Comparison of ENCODE assay signal across 15 cellular contexts in the genomic region with DNA sequence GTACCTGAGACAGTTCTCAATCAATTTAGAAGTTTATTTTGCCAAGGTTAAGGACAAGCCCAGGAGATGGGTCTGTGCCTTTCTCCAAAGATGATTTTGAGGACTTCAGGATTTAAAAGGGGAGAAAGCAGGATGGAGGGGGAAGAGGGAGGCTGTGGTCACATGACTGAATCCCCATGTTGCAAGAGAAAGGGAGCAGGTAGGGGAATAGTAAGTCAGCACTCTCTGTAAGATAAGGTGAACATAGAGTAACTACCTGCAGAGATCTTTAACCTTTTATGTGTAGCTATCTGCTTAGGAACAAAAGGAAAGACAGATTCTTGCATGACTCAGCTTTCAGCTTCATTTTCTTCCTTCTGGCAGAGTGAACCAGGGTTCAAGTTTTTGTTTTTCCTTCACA. TPM values are rescaled to one million over a fixed set of nuclear protein-coding genes. Genes with fewer than 3 reads are reported as not detected.
DNase-seq lines count a peak whose midpoint lies in the region; ATAC-seq and TF ChIP-seq lines count a peak whose summit lies in the region.
"Had no signal": no experiment of that assay in that cellular context is flagged by ENCODE, and none has a peak within 500 bp of the region (broad histone marks: within the 10 kb centered on the region; RNA-seq: fewer than 3 reads in every experiment).

No MANE protein-coding gene starts in this region.

- no peaks in the 10 kb centered on the region for H3K9me2 ChIP-seq in HCT116 (ENCODE audit: insufficient read depth)

- H3K4me2 ChIP-seq in HCT116 (ENCODE audit: low read length): peak overlapping the region; percentile 3
- H3K4me2 ChIP-seq: BLaER1 treated with 17β-estradiol and CSF1 and Interleukin-3, amounts not matched to agents 10 nM and 100 nM had no signal

- no TSS peak for BruUV-seq in HCT116 (replicated peaks; lab: Mats Ljungman, UMichigan)

- H3K4me1 Mint-ChIP-seq in CD4-positive, alpha-beta memory T cell: peaks cover 24 to 56% (median 45%) of the 10 kb centered on the region in 4 donors
- H3K4me1 Mint-ChIP-seq in activated CD8-positive, alpha-beta T cell treated with anti-CD3 and anti-CD28 coated beads, Interleukin-2, amount 10 ng/mL, durations not matched to agents 7 days and 5 days (ENCODE audit: low read depth): peaks cover 70% of the 10 kb centered on the region
- H3K4me1 Mint-ChIP-seq in stimulated activated naive CD8-positive, alpha-beta T cell treated with anti-CD3 and anti-CD28 coated beads, Interleukin-15, amount 100 ng/mL, for 72 hours: peaks cover 64% of the 10 kb centered on the region

- H3K4me3 ChIP-seq in CD4-positive, alpha-beta memory T cell (ENCODE audit: low read length in 2 of 2): no peak overlapping the region
- H3K4me3 ChIP-seq in HCT116 (replicated peaks in 1 of 2; ENCODE audit: low read depth in 1 of 2, low read length in 2 of 2) (no peak overlapping the region), mucosa of descending colon (no peak overlapping the region)
- H3K4me3 ChIP-seq: BLaER1 treated with 17β-estradiol and CSF1 and Interleukin-3, amounts not matched to agents 10 nM and 100 nM; gastroesophageal sphincter; transverse colon had no signal

- no peak for TF ChIP-seq RAD21 in HCT116 (IDR thresholded peaks at IDR 0.05; ENCODE audit: low read depth)

- TF ChIP-seq POLR2A in HCT116 (IDR thresholded peaks at IDR 0.05; ENCODE audit: borderline replicate concordance, extremely low read depth, insufficient read depth, insufficient read length): no peak

- H3K27ac Mint-ChIP-seq in CD4-positive, alpha-beta memory T cell: peak overlapping the region in 5 of 7 donors; percentile 25 to 70 (median 56)
- peak overlapping the region; percentile 40 for H3K27ac Mint-ChIP-seq in activated CD8-positive, alpha-beta T cell treated with anti-CD3 and anti-CD28 coated beads, Interleukin-2, amount 10 ng/mL, durations not matched to agents 7 days and 5 days
- peak overlapping the region in 1 of 2 donors; percentile 13 for H3K27ac Mint-ChIP-seq in stimulated activated naive CD8-positive, alpha-beta T cell treated with anti-CD3 and anti-CD28 coated beads, Interleukin-15, amount 100 ng/mL, for 72 hours

- POLR2A ChIA-PET in CD4-positive, alpha-beta memory T cell (lab: Charles Lee; ENCODE audit: partially characterized antibody): interaction anchor here (2.1 to 2.6 kb wide), 2 partner anchors 25 to 80 kb away, joined by 13 to 15 read pairs; a partner anchor contains a TSS
- POLR2A ChIA-PET in HCT116 (lab: Charles Lee): no interaction called here
- POLR2A ChIA-PET in activated CD8-positive, alpha-beta T cell treated with anti-CD3 and anti-CD28 coated beads, Interleukin-2, amount 10 ng/mL, durations not matched to agents 7 days and 5 days (lab: Charles Lee): interaction anchor here (0.6 to 2.7 kb wide), 3 partner anchors 22 to 80 kb away, joined by 3 to 13 read pairs (median 12); a partner anchor contains a TSS

- H3K27me3 ChIP-seq in CD4-positive, alpha-beta memory T cell (ENCODE audit: insufficient read depth, low read length): no peaks in the 10 kb centered on the region
- no peaks in the 10 kb centered on the region for H3K27me3 ChIP-seq in HCT116 (ENCODE audit: insufficient read depth, low read length)
- H3K27me3 ChIP-seq: BLaER1 treated with 17β-estradiol and CSF1 and Interleukin-3, amounts not matched to agents 10 nM and 100 nM; gastroesophageal sphincter; transverse colon had no signal

- H2AFZ ChIP-seq in HCT116 (ENCODE audit: low read depth, low read length, poor library complexity, severe bottlenecking): no peak overlapping the region

- CTCF ChIA-PET in CD4-positive, alpha-beta memory T cell (lab: Charles Lee; ENCODE audit: partially characterized antibody): interaction anchor here (0.7 to 2.9 kb wide), 13 partner anchors 21 to 250 kb away, joined by 3 to 18 read pairs (median 5); a partner anchor contains a TSS
- CTCF ChIA-PET in HCT116 (lab: Charles Lee): interaction anchor here (0.7 to 3.9 kb wide), 4 partner anchors 33 to 237 kb away, joined by 3 to 34 read pairs (median 4); a partner anchor contains a TSS
- CTCF ChIA-PET in activated CD8-positive, alpha-beta T cell treated with anti-CD3 and anti-CD28 coated beads, Interleukin-2, amount 10 ng/mL, durations not matched to agents 7 days and 5 days (lab: Charles Lee): interaction anchor here (0.6 to 2.9 kb wide), 10 partner anchors 9 to 744 kb away, joined by 3 to 35 read pairs (median 4); a partner anchor contains a TSS

- peaks cover 25% of the 10 kb centered on the region for H3K79me2 ChIP-seq in HCT116 (ENCODE audit: insufficient read depth, low read length)

- H3K36me3 ChIP-seq in CD4-positive, alpha-beta memory T cell (ENCODE audit: insufficient read depth, low read length): peaks cover 4% of the 10 kb centered on the region
- no peaks in the 10 kb centered on the region; a peak in 2 of 4 replicates for H3K36me3 ChIP-seq in HCT116 (ENCODE audit: control insufficient read depth in 1 of 2, insufficient read depth in 2 of 2, low read length in 2 of 2)
- H3K36me3 ChIP-seq in mucosa of descending colon (ENCODE audit: low read depth): no peaks in the 10 kb centered on the region
- H3K36me3 ChIP-seq: transverse colon had no signal

- H4K20me1 ChIP-seq in HCT116 (ENCODE audit: insufficient read depth): no peaks in the 10 kb centered on the region

- TF ChIP-seq CTCF in HCT116 (IDR thresholded peaks at IDR 0.05 in 2 of 3, conservative IDR thresholded peaks at IDR 0.05 in 1 of 3; ENCODE audit: borderline replicate concordance in 1 of 3, insufficient read depth in 1 of 3, low read depth in 2 of 3, low read length in 2 of 3) (no peak), mucosa of descending colon (IDR thresholded peaks at IDR 0.05) (no peak)

- DNase-seq in CD4-positive, alpha-beta memory T cell: no peak
- no peak for DNase-seq in HCT116 (ENCODE audit: low read depth, low spot score)
- no peak for DNase-seq in activated CD8-positive, alpha-beta T cell treated with anti-CD3 and anti-CD28 coated beads, Interleukin-2, amount 10 ng/mL, durations not matched to agents 7 days and 5 days
- DNase-seq in mucosa of descending colon: no peak
- DNase-seq in stimulated activated naive CD8-positive, alpha-beta T cell treated with anti-CD3 and anti-CD28 coated beads, Interleukin-15, amount 100 ng/mL, for 72 hours: no peak
- DNase-seq in COR-L47 (lab: John Stamatoyannopoulos, UW): no peak
- DNase-seq: DMS79; NCI-H1092; NCI-H774; stimulated activated naive CD4-positive, alpha-beta T cell; transverse colon had no signal

- H3K4me3 Mint-ChIP-seq in CD4-positive, alpha-beta memory T cell: no peak overlapping the region
- H3K4me3 Mint-ChIP-seq in activated CD8-positive, alpha-beta T cell treated with anti-CD3 and anti-CD28 coated beads, Interleukin-2, amount 10 ng/mL, durations not matched to agents 7 days and 5 days: no peak overlapping the region
- no peak overlapping the region for H3K4me3 Mint-ChIP-seq in stimulated activated naive CD8-positive, alpha-beta T cell treated with anti-CD3 and anti-CD28 coated beads, Interleukin-15, amount 100 ng/mL, for 72 hours

- no peak overlapping the region for H3K9ac ChIP-seq in HCT116 (ENCODE audit: low read length)
- H3K9ac ChIP-seq: BLaER1 treated with 17β-estradiol and CSF1 and Interleukin-3, amounts not matched to agents 10 nM and 100 nM had no signal

- RAD21 ChIA-PET in HCT116 (lab: Charles Lee; ENCODE audit: low non-redundant PET in 1 of 2, low total read pairs in 2 of 2, uncharacterized antibody in 2 of 2, unreplicated experiment in 2 of 2): interaction anchor here in 1 of 2 experiments (2.1 kb wide), 1 partner anchor 237 kb away, joined by 8 read pairs; no protein-coding TSS in a partner anchor

- no peak for ATAC-seq in HCT116
- ATAC-seq in activated CD8-positive, alpha-beta T cell treated with anti-CD3 and anti-CD28 coated beads, Interleukin-2, amount 10 ng/mL, durations not matched to agents 7 days and 5 days: no peak
- ATAC-seq in mucosa of descending colon: peak; percentile 43
- ATAC-seq in HG02885 (IDR thresholded peaks at IDR 0.05; ENCODE audit: poor library complexity, unreplicated experiment): no peak
- no peak for ATAC-seq in stimulated activated naive CD8-positive, alpha-beta T cell treated with anti-CD3 and anti-CD28 coated beads, Interleukin-15, amount 100 ng/mL, for 72 hours
- ATAC-seq: activated CD4-positive, CD25-positive, alpha-beta regulatory T cell treated with anti-CD3 and anti-CD28 coated beads, Interleukin-2, amount 50 U/mL, for 24 hours; gastroesophageal sphincter had no signal

- intact Hi-C loops in CD4-positive, alpha-beta memory T cell (cut with micrococcal nuclease): loop anchor here (1.0 kb wide), 1 partner anchor 236 kb away; no protein-coding TSS in a partner anchor
- intact Hi-C loops in HCT116 (cut with micrococcal nuclease): loop anchor here (1.0 kb wide), 1 partner anchor 236 kb away; no protein-coding TSS in a partner anchor
- intact Hi-C loops in mucosa of descending colon (cut with DNase I, micrococcal nuclease): no loop called here

- no peaks in the 10 kb centered on the region for H3K27me3 Mint-ChIP-seq in CD4-positive, alpha-beta memory T cell
- no peaks in the 10 kb centered on the region for H3K27me3 Mint-ChIP-seq in activated CD8-positive, alpha-beta T cell treated with anti-CD3 and anti-CD28 coated beads, Interleukin-2, amount 10 ng/mL, durations not matched to agents 7 days and 5 days (ENCODE audit: low read depth)
- H3K27me3 Mint-ChIP-seq in stimulated activated naive CD8-positive, alpha-beta T cell treated with anti-CD3 and anti-CD28 coated beads, Interleukin-15, amount 100 ng/mL, for 72 hours: no peaks in the 10 kb centered on the region

- H3K4me1 ChIP-seq in CD4-positive, alpha-beta memory T cell (ENCODE audit: insufficient read depth, low read length): peaks cover 20% of the 10 kb centered on the region
- peaks cover 4 to 30% of the 10 kb centered on the region in 2 experiments; a peak in 3 of 4 replicates for H3K4me1 ChIP-seq in HCT116 (ENCODE audit: control insufficient read depth in 1 of 2, insufficient read depth in 2 of 2, low read length in 2 of 2)
- no peaks in the 10 kb centered on the region for H3K4me1 ChIP-seq in mucosa of descending colon (ENCODE audit: low read depth)

- peaks cover 14 to 28% of the 10 kb centered on the region in 2 donors for H3K36me3 Mint-ChIP-seq in CD4-positive, alpha-beta memory T cell
- H3K36me3 Mint-ChIP-seq in activated CD8-positive, alpha-beta T cell treated with anti-CD3 and anti-CD28 coated beads, Interleukin-2, amount 10 ng/mL, durations not matched to agents 7 days and 5 days (ENCODE audit: low read depth): peaks cover 68% of the 10 kb centered on the region

- no peaks in the 10 kb centered on the region for H3K9me3 ChIP-seq in CD4-positive, alpha-beta memory T cell (ENCODE audit: control insufficient read depth in 1 of 2, low read length in 2 of 2)
- no peaks in the 10 kb centered on the region for H3K9me3 ChIP-seq in HCT116 (ENCODE audit: control insufficient read depth in 1 of 2, insufficient read depth in 1 of 2, low read depth in 1 of 2, low read length in 2 of 2)
- no peaks in the 10 kb centered on the region for H3K9me3 ChIP-seq in mucosa of descending colon
- H3K9me3 ChIP-seq: BLaER1 treated with 17β-estradiol and CSF1 and Interleukin-3, amounts not matched to agents 10 nM and 100 nM; gastroesophageal sphincter; transverse colon had no signal

- H3K9me3 Mint-ChIP-seq in CD4-positive, alpha-beta memory T cell: no peaks in the 10 kb centered on the region
- H3K9me3 Mint-ChIP-seq in activated CD8-positive, alpha-beta T cell treated with anti-CD3 and anti-CD28 coated beads, Interleukin-2, amount 10 ng/mL, durations not matched to agents 7 days and 5 days (ENCODE audit: insufficient read depth): no peaks in the 10 kb centered on the region
- H3K9me3 Mint-ChIP-seq in stimulated activated naive CD8-positive, alpha-beta T cell treated with anti-CD3 and anti-CD28 coated beads, Interleukin-15, amount 100 ng/mL, for 72 hours: no peaks in the 10 kb centered on the region

- no peak overlapping the region for H3K27ac ChIP-seq in CD4-positive, alpha-beta memory T cell (ENCODE audit: low read depth, low read length)
- no peak overlapping the region for H3K27ac ChIP-seq in HCT116 (ENCODE audit: low read depth, low read length)

RNA-seq across cellular contexts. Expression of a gene that starts 25.9 kb away (rescaled TPM):
- 100 to 1,000 TPM; 132 to 141 TPM for total RNA-seq in CD4-positive, alpha-beta memory T cell
- polyA plus RNA-seq in CD4-positive, alpha-beta memory T cell: 10 to 100 TPM; 40.9 to 45.5 TPM
- total RNA-seq in HCT116 (2021; ENCODE audit: unreplicated experiment) (67.0 TPM), mucosa of descending colon (100 to 1,000 TPM in 2 of 3 donors, 10 to 100 TPM in 1; 94.0 to 149 (median 114) TPM)
- 42.9 and 44.8 TPM in 2 replicates for polyA plus RNA-seq in HCT116 (2012)
- 100 to 1,000 TPM; 111 to 119 TPM for total RNA-seq in activated CD8-positive, alpha-beta T cell treated with anti-CD3 and anti-CD28 coated beads, Interleukin-2, amount 10 ng/mL, durations not matched to agents 7 days and 5 days

Comparison
In these comparisons a context has a peak if more than half of its experiments do, and no peak if none do; other contexts are left out.
1. intact Hi-C loops: an anchor here in CD4-positive, alpha-beta memory T cell (1.0 kb wide) and HCT116 (1.0 kb wide); none called in mucosa of descending colon.